ENCODE assay signal across 8 cellular contexts in genomic region chr17:49576906-49577650, GRCh38. TPM values are rescaled to one million over a fixed set of nuclear protein-coding genes. Genes with fewer than 3 reads are reported as not detected.
DNase-seq lines count a peak whose midpoint lies in the region; FAIRE-seq and TF ChIP-seq lines count a peak whose summit lies in the region.

No MANE protein-coding gene starts in this region.

- no peak for TF ChIP-seq POLR2A in ovary (IDR thresholded peaks at IDR 0.05)

- peaks cover 2 to 14% (median 8%) of the 10 kb centered on the region in 4 donors for H3K4me1 Mint-ChIP-seq in CD4-positive, alpha-beta memory T cell

- TF ChIP-seq CTCF in SK-N-SH (IDR thresholded peaks at IDR 0.05) (no peak), fibroblast of pulmonary artery (IDR thresholded peaks at IDR 0.05; ENCODE audit: low read length, missing control alignments) (no peak), ovary (IDR thresholded peaks at IDR 0.05) (no peak), GM20000 (IDR thresholded peaks at IDR 0.05; ENCODE audit: extremely low read depth, missing control alignments) (no peak)

- H3K4me3 Mint-ChIP-seq in CD4-positive, alpha-beta memory T cell: peak overlapping the region in 6 of 8 donors; percentile 28 to 76 (median 52)

- H3K4me3 ChIP-seq in CD4-positive, alpha-beta memory T cell (ENCODE audit: low read length in 2 of 2): no peak overlapping the region
- H3K4me3 ChIP-seq in SK-N-SH (ENCODE audit: low read depth in 2 of 2, low read length in 1 of 2) (peak overlapping the region; percentile 67 to 83), fibroblast of pulmonary artery (replicated peaks; ENCODE audit: low read depth, low read length) (peak overlapping the region; percentile 66), ovary (peak overlapping the region; percentile 71)

- H4K20me1 ChIP-seq in SK-N-SH (ENCODE audit: insufficient read depth): no peaks in the 10 kb centered on the region

- H3K27ac Mint-ChIP-seq in CD4-positive, alpha-beta memory T cell: no peak overlapping the region

- DNase-seq in CD4-positive, alpha-beta memory T cell: no peak
- DNase-seq in SK-N-SH (no peak), fibroblast of pulmonary artery (ENCODE audit: low read depth) (no peak), ovary (no peak), GM20000 (ENCODE audit: low spot score) (no peak), NCI-H1694 (lab: John Stamatoyannopoulos, UW) (no peak), islet precursor cell (no peak), GM19239 (ENCODE audit: insufficient read length, low spot score) (no peak)

- H3K36me3 Mint-ChIP-seq in CD4-positive, alpha-beta memory T cell: no peaks in the 10 kb centered on the region

- H3K27ac ChIP-seq in CD4-positive, alpha-beta memory T cell (ENCODE audit: low read depth, low read length): no peak overlapping the region
- H3K27ac ChIP-seq in SK-N-SH (ENCODE audit: low read depth in 2 of 2, low read length in 1 of 2) (no peak overlapping the region), ovary (peak overlapping the region; percentile 11 to 68)

- TF ChIP-seq EP300 in SK-N-SH (IDR thresholded peaks at IDR 0.05; ENCODE audit: borderline replicate concordance in 1 of 2, low read depth in 1 of 2, low read length in 1 of 2) (no peak), ovary (IDR thresholded peaks at IDR 0.05) (no peak)

- WGBS in SK-N-SH (ENCODE audit: low lambda C conversion rate): 49% methylated on average over 18 of the region's 24 CpGs
- 13 to 16% (median 13%) methylated on average over 24 of the region's 24 CpGs for WGBS in ovary, 3 donors

- H3K9me3 ChIP-seq in CD4-positive, alpha-beta memory T cell (ENCODE audit: control insufficient read depth in 1 of 2, low read length in 2 of 2): no peaks in the 10 kb centered on the region
- no peaks in the 10 kb centered on the region for H3K9me3 ChIP-seq in SK-N-SH
- no peaks in the 10 kb centered on the region for H3K9me3 ChIP-seq in ovary

- TF ChIP-seq RAD21 in SK-N-SH (IDR thresholded peaks at IDR 0.05; ENCODE audit: low read length): no peak

- peaks cover 9% of the 10 kb centered on the region for H3F3A ChIP-seq in SK-N-SH (replicated peaks; ENCODE audit: insufficient read depth)

- POLR2A ChIA-PET in CD4-positive, alpha-beta memory T cell (lab: Charles Lee; ENCODE audit: partially characterized antibody): interaction anchor here (1.3 kb wide), 1 partner anchor 131 kb away, joined by 3 read pairs; the partner anchor contains the start of gene SLC35B1
- POLR2A ChIA-PET in SK-N-SH (lab: Yijun Ruan, JAX): no interaction called here

- H3K9me3 Mint-ChIP-seq in CD4-positive, alpha-beta memory T cell: no peaks in the 10 kb centered on the region

- intact Hi-C loops in CD4-positive, alpha-beta memory T cell (cut with micrococcal nuclease): no loop called here
- intact Hi-C loops in ovary (cut with DNase I): loop anchor here in 3 of 4 donors (5.0 to 10.0 kb wide), 3 partner anchors 35 to 278 kb away; no protein-coding TSS in a partner anchor

- H3K4me1 ChIP-seq in CD4-positive, alpha-beta memory T cell (ENCODE audit: insufficient read depth, low read length): peaks cover 17% of the 10 kb centered on the region
- H3K4me1 ChIP-seq in SK-N-SH (ENCODE audit: control insufficient read depth in 1 of 2, insufficient read depth in 2 of 2, low read depth in 1 of 2, low read length in 1 of 2) (peaks cover 3 to 19% of the 10 kb centered on the region in 2 experiments; a peak in 2 of 4 replicates), ovary (ENCODE audit: insufficient read depth) (peaks cover 8% of the 10 kb centered on the region)

- no peak for FAIRE-seq in GM19239 (lab: Jason Lieb, UNC)

- peaks cover 12 to 32% of the 10 kb centered on the region in 2 donors for H3K27me3 Mint-ChIP-seq in CD4-positive, alpha-beta memory T cell

- no peaks in the 10 kb centered on the region for H3K79me2 ChIP-seq in SK-N-SH (ENCODE audit: insufficient read depth)

- peak overlapping the region; percentile 94; the same call in 1 of the 2 replicates for H2AFZ ChIP-seq in SK-N-SH (ENCODE audit: low read depth)

- no peaks in the 10 kb centered on the region for H3K9me2 ChIP-seq in SK-N-SH

- CTCF ChIA-PET in CD4-positive, alpha-beta memory T cell (lab: Charles Lee; ENCODE audit: partially characterized antibody): interaction anchor here (0.8 to 11.9 kb wide), 3 partner anchors 99 to 419 kb away, joined by 3 to 219 read pairs (median 3); no protein-coding TSS in a partner anchor
- CTCF ChIA-PET in SK-N-SH (lab: Yijun Ruan, JAX): interaction anchor here (0.7 to 48.9 kb wide), 19 partner anchors 9 to 274 kb away, joined by 3 to 2107 read pairs (median 6); partner anchors contain the start of genes SLC35B1 and SPOP

- peak overlapping the region; percentile 99 for H3K4me2 ChIP-seq in SK-N-SH

- H3K27me3 ChIP-seq in CD4-positive, alpha-beta memory T cell (ENCODE audit: insufficient read depth, low read length): peaks cover 18% of the 10 kb centered on the region
- H3K27me3 ChIP-seq in SK-N-SH (ENCODE audit: insufficient read depth) (peaks cover under 1% of the 10 kb centered on the region; the same call in 1 of the 2 replicates), ovary (no peaks in the 10 kb centered on the region)

- no peaks in the 10 kb centered on the region for H3K36me3 ChIP-seq in CD4-positive, alpha-beta memory T cell (ENCODE audit: insufficient read depth, low read length)
- no peaks in the 10 kb centered on the region for H3K36me3 ChIP-seq in SK-N-SH (replicated peaks in 1 of 2; ENCODE audit: control insufficient read depth in 1 of 2, insufficient read depth in 2 of 2, low read length in 1 of 2)
- H3K36me3 ChIP-seq in ovary: no peaks in the 10 kb centered on the region

- H3K9ac ChIP-seq in SK-N-SH: peak overlapping the region; percentile 47; the same call in 1 of the 2 replicates

TF ChIP-seq in SK-N-SH, 30 proteins besides CTCF, POLR2A, EP300 and RAD21:
- TF ChIP-seq FOSL2 (IDR thresholded peaks at IDR 0.05; ENCODE audit: borderline replicate concordance, low read depth) (no peak), CHD2 (IDR thresholded peaks at IDR 0.05; ENCODE audit: low read length, partially characterized antibody) (no peak), RXRA (IDR thresholded peaks at IDR 0.05; ENCODE audit: borderline replicate concordance, low read depth) (no peak), TEAD4 (IDR thresholded peaks at IDR 0.05; ENCODE audit: borderline replicate concordance, insufficient read depth) (no peak), ELF1 (IDR thresholded peaks at IDR 0.05) (no peak), NRF1 (IDR thresholded peaks at IDR 0.05; ENCODE audit: low read depth, low read length) (no peak), ZBTB33 (IDR thresholded peaks at IDR 0.05; ENCODE audit: borderline replicate concordance, low read depth) (no peak), JUND (IDR thresholded peaks at IDR 0.05) (no peak), RFX5 (IDR thresholded peaks at IDR 0.05; ENCODE audit: low read length) (no peak), NFIC (IDR thresholded peaks at IDR 0.05; ENCODE audit: borderline replicate concordance) (no peak)
- TF ChIP-seq, protein P1, sequence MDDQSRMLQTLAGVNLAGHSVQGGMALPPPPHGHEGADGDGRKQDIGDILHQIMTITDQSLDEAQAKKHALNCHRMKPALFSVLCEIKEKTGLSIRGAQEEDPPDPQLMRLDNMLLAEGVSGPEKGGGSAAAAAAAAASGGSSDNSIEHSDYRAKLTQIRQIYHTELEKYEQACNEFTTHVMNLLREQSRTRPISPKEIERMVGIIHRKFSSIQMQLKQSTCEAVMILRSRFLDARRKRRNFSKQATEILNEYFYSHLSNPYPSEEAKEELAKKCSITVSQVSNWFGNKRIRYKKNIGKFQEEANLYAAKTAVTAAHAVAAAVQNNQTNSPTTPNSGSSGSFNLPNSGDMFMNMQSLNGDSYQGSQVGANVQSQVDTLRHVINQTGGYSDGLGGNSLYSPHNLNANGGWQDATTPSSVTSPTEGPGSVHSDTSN (IDR thresholded peaks at IDR 0.05): no peak
- TF ChIP-seq, protein P2, sequence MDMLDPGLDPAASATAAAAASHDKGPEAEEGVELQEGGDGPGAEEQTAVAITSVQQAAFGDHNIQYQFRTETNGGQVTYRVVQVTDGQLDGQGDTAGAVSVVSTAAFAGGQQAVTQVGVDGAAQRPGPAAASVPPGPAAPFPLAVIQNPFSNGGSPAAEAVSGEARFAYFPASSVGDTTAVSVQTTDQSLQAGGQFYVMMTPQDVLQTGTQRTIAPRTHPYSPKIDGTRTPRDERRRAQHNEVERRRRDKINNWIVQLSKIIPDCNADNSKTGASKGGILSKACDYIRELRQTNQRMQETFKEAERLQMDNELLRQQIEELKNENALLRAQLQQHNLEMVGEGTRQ (IDR thresholded peaks at IDR 0.05; ENCODE audit: borderline replicate concordance, low read depth, low read length): no peak
- TF ChIP-seq, protein P3, sequence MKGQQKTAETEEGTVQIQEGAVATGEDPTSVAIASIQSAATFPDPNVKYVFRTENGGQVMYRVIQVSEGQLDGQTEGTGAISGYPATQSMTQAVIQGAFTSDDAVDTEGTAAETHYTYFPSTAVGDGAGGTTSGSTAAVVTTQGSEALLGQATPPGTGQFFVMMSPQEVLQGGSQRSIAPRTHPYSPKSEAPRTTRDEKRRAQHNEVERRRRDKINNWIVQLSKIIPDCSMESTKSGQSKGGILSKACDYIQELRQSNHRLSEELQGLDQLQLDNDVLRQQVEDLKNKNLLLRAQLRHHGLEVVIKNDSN (IDR thresholded peaks at IDR 0.05; ENCODE audit: borderline replicate concordance, low read depth): no peak

RNA-seq across cellular contexts. Expression of gene NXPH3, which starts 1.4 kb away (rescaled TPM):
- total RNA-seq in CD4-positive, alpha-beta memory T cell: not detected
- polyA plus RNA-seq in CD4-positive, alpha-beta memory T cell: not detected
- 0.30 and 0.31 TPM in 2 replicates for polyA plus RNA-seq in SK-N-SH (2012; rRNA removed)
- 0.14 and 0.16 TPM in 2 replicates for polyA plus RNA-seq in SK-N-SH (2012; cell fraction: cytosol; rRNA removed)
- polyA plus RNA-seq in SK-N-SH (2012; cell fraction: nucleus; rRNA removed): 0.25 and 0.34 TPM in 2 replicates
- 10 to 100 TPM in 4 of 7 donors, 1 to 10 TPM in 3; 1.2 to 26.0 (median 10.7) TPM for total RNA-seq in ovary
- polyA plus RNA-seq in ovary: 10 to 100 TPM in 1 of 2 donors, 1 to 10 TPM in 1; 7.1 to 16.6 TPM

Comparison
In these comparisons a context has a peak if more than half of its experiments do, and no peak if none do; other contexts are left out.
1. H3K27ac ChIP-seq: peak in ovary (2 of 2); none in CD4-positive, alpha-beta memory T cell (single experiment) and SK-N-SH (0 of 2).
2. H3K4me3 ChIP-seq: peak in SK-N-SH (2 of 2), fibroblast of pulmonary artery (single experiment) and ovary (single experiment); none in CD4-positive, alpha-beta memory T cell (0 of 2).